1 cellular context compared by ENCODE assay signal in the genomic region with DNA sequence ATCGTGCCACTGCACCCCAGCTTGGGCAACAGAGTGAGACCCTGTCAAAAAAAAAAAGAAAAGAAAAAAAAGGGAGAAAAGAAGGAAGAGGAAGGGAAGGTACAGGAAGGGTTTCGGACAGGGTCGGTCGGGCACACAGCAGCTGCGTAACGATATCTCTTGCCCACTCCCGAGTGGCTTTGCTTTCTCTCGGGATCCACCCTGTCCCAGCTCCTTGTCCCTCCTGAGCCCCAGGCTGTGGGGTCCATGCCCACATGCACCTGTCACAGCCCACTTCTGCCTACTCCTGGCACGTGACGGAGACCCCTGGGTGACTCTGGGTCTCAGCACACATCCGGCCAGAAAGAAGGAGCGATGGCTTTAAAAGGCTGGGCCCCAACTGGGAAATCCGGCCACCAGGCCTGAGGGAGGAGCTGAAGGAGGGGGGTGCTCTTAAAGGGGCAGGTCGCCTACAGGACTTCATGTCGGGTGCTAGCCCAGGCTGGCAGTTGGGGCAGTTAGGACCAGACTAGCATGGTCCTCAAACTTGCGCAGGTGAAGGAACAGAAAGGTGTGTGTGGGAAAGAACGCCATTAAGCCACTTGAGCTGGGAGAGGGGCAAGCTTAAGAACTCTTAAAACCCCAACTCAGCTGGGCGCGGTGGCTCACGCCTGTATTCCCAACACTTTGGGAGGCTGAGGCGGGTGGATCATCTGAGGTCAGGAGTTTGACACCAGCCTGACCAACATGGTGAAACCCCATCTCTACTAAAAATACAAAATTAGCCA.
TF ChIP-seq lines count a peak whose summit lies in the region.

Gene GHDC (minus strand): TSS at position 362 of the 767 bp plus-strand sequence. CDS start 913 bp downstream, outside the sequence.

TF ChIP-seq in HEK293, 187 proteins besides CTCF, POLR2A, EP300 and RAD21 (continued from another document and continues in another):
- TF ChIP-seq, protein P1, sequence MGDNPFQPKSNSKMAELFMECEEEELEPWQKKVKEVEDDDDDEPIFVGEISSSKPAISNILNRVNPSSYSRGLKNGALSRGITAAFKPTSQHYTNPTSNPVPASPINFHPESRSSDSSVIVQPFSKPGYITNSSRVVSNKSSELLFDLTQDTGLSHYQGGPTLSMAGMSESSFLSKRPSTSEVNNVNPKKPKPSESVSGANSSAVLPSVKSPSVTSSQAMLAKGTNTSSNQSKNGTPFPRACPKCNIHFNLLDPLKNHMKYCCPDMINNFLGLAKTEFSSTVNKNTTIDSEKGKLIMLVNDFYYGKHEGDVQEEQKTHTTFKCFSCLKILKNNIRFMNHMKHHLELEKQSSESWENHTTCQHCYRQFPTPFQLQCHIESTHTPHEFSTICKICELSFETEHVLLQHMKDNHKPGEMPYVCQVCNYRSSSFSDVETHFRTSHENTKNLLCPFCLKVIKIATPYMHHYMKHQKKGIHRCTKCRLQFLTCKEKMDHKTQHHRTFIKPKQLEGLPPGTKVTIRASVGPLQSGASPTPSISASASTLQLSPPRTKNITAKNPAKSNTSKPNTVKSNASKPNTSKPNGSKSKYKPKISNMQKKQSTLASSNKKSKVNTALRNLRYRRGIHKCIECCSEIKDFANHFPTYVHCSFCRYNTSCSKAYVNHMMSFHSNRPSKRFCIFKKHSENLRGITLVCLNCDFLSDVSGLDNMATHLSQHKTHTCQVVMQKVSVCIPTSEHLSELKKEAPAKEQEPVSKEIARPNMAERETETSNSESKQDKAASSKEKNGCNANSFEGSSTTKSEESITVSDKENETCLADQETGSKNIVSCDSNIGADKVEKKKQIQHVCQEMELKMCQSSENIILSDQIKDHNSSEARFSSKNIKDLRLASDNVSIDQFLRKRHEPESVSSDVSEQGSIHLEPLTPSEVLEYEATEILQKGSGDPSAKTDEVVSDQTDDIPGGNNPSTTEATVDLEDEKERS (tag by site-specific recombination; IDR thresholded peaks at IDR 0.05) = no peak
- TF ChIP-seq ZNF837 (tag by site-specific recombination; IDR thresholded peaks at IDR 0.05) (no peak), ZNF791 (tag by site-specific recombination; IDR thresholded peaks at IDR 0.05) (no peak), ZNF10 (tag by site-specific recombination; IDR thresholded peaks at IDR 0.05) (no peak), ZNF623 (tag by site-specific recombination; IDR thresholded peaks at IDR 0.05) (no peak), ZNF112 (tag by site-specific recombination; IDR thresholded peaks at IDR 0.05) (no peak), ZNF521 (tag by site-specific recombination; IDR thresholded peaks at IDR 0.05) (no peak), ZNF23 (tag by site-specific recombination; IDR thresholded peaks at IDR 0.05; ENCODE audit: borderline replicate concordance) (no peak), ZNF558 (tag by site-specific recombination; IDR thresholded peaks at IDR 0.05) (no peak), ZNF654 (tag by site-specific recombination; IDR thresholded peaks at IDR 0.05; ENCODE audit: low read depth) (no peak), ZBTB7A (tag by site-specific recombination; IDR thresholded peaks at IDR 0.05; ENCODE audit: low read depth) (0 out of 2 replicates have a peak, but pooled peaks have one; percentile 62), ZNF18 (tag by site-specific recombination; IDR thresholded peaks at IDR 0.05) (no peak), ZNF792 (tag by site-specific recombination; IDR thresholded peaks at IDR 0.05) (no peak), SCRT2 (tag by site-specific recombination; IDR thresholded peaks at IDR 0.05) (no peak), KLF9 (tag by site-specific recombination; IDR thresholded peaks at IDR 0.05; ENCODE audit: low read depth) (0 out of 2 replicates have a peak, but pooled peaks have one; percentile 15), ZNF341 (tag by site-specific recombination; IDR thresholded peaks at IDR 0.05; ENCODE audit: low read depth) (no peak; the same call in 1 of the 2 replicates), ZNF555 (tag by site-specific recombination; conservative IDR thresholded peaks at IDR 0.05) (no peak), ZFP37 (tag by site-specific recombination; IDR thresholded peaks at IDR 0.05) (no peak), MZF1 (tag by site-specific recombination; IDR thresholded peaks at IDR 0.05; ENCODE audit: borderline replicate concordance) (no peak), ZNF510 (tag by site-specific recombination; IDR thresholded peaks at IDR 0.05; ENCODE audit: insufficient replicate concordance) (no peak), ZNF404 (tag by site-specific recombination; IDR thresholded peaks at IDR 0.05) (no peak), ZNF221 (tag by site-specific recombination; IDR thresholded peaks at IDR 0.05; ENCODE audit: borderline replicate concordance) (no peak), WT1 (tag by site-specific recombination; IDR thresholded peaks at IDR 0.05) (no peak; the same call in 1 of the 2 replicates), ZFP41 (tag by site-specific recombination; IDR thresholded peaks at IDR 0.05; ENCODE audit: borderline replicate concordance) (no peak), GLI4 (tag by site-specific recombination; IDR thresholded peaks at IDR 0.05) (no peak), INSM2 (tag by site-specific recombination; IDR thresholded peaks at IDR 0.05) (no peak), ZNF600 (tag by site-specific recombination; IDR thresholded peaks at IDR 0.05) (peak; percentile 95), SP2 (tag by site-specific recombination; IDR thresholded peaks at IDR 0.05) (peak; percentile 37), ZNF544 (tag by site-specific recombination; IDR thresholded peaks at IDR 0.05) (no peak), GFI1B (tag by site-specific recombination; IDR thresholded peaks at IDR 0.05) (no peak), ZSCAN18 (tag by site-specific recombination; IDR thresholded peaks at IDR 0.05) (no peak), ZNF549 (tag by site-specific recombination; IDR thresholded peaks at IDR 0.05) (no peak), ZNF394 (tag by site-specific recombination; IDR thresholded peaks at IDR 0.05; ENCODE audit: borderline replicate concordance) (peak; percentile 88; the same call in 1 of the 2 replicates), ZSCAN30 (tag by site-specific recombination; IDR thresholded peaks at IDR 0.05) (no peak)
- TF ChIP-seq, protein P2, sequence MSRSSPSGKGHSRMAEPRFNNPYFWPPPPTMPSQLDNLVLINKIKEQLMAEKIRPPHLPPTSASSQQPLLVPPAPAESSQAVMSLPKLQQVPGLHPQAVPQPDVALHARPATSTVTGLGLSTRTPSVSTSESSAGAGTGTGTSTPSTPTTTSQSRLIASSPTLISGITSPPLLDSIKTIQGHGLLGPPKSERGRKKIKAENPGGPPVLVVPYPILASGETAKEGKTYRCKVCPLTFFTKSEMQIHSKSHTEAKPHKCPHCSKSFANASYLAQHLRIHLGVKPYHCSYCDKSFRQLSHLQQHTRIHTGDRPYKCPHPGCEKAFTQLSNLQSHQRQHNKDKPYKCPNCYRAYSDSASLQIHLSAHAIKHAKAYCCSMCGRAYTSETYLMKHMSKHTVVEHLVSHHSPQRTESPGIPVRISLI (tag by site-specific recombination; IDR thresholded peaks at IDR 0.05) = no peak
- TF ChIP-seq, protein P3, sequence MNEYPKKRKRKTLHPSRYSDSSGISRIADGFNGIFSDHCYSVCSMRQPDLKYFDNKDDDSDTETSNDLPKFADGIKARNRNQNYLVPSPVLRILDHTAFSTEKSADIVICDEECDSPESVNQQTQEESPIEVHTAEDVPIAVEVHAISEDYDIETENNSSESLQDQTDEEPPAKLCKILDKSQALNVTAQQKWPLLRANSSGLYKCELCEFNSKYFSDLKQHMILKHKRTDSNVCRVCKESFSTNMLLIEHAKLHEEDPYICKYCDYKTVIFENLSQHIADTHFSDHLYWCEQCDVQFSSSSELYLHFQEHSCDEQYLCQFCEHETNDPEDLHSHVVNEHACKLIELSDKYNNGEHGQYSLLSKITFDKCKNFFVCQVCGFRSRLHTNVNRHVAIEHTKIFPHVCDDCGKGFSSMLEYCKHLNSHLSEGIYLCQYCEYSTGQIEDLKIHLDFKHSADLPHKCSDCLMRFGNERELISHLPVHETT (tag by site-specific recombination; IDR thresholded peaks at IDR 0.05) = no peak; the same call in 1 of the 2 replicates
- TF ChIP-seq, protein P4, sequence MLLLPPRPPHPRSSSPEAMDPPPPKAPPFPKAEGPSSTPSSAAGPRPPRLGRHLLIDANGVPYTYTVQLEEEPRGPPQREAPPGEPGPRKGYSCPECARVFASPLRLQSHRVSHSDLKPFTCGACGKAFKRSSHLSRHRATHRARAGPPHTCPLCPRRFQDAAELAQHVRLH (tag by site-specific recombination; IDR thresholded peaks at IDR 0.05) = no peak
- TF ChIP-seq, protein P5, sequence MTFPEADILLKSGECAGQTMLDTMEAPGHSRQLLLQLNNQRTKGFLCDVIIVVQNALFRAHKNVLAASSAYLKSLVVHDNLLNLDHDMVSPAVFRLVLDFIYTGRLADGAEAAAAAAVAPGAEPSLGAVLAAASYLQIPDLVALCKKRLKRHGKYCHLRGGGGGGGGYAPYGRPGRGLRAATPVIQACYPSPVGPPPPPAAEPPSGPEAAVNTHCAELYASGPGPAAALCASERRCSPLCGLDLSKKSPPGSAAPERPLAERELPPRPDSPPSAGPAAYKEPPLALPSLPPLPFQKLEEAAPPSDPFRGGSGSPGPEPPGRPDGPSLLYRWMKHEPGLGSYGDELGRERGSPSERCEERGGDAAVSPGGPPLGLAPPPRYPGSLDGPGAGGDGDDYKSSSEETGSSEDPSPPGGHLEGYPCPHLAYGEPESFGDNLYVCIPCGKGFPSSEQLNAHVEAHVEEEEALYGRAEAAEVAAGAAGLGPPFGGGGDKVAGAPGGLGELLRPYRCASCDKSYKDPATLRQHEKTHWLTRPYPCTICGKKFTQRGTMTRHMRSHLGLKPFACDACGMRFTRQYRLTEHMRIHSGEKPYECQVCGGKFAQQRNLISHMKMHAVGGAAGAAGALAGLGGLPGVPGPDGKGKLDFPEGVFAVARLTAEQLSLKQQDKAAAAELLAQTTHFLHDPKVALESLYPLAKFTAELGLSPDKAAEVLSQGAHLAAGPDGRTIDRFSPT (tag by site-specific recombination; IDR thresholded peaks at IDR 0.05) = no peak
- TF ChIP-seq, protein P6, sequence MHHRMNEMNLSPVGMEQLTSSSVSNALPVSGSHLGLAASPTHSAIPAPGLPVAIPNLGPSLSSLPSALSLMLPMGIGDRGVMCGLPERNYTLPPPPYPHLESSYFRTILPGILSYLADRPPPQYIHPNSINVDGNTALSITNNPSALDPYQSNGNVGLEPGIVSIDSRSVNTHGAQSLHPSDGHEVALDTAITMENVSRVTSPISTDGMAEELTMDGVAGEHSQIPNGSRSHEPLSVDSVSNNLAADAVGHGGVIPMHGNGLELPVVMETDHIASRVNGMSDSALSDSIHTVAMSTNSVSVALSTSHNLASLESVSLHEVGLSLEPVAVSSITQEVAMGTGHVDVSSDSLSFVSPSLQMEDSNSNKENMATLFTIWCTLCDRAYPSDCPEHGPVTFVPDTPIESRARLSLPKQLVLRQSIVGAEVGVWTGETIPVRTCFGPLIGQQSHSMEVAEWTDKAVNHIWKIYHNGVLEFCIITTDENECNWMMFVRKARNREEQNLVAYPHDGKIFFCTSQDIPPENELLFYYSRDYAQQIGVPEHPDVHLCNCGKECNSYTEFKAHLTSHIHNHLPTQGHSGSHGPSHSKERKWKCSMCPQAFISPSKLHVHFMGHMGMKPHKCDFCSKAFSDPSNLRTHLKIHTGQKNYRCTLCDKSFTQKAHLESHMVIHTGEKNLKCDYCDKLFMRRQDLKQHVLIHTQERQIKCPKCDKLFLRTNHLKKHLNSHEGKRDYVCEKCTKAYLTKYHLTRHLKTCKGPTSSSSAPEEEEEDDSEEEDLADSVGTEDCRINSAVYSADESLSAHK (tag by site-specific recombination; IDR thresholded peaks at IDR 0.05) = no peak; the same call in 1 of the 2 replicates
- TF ChIP-seq, protein P7, sequence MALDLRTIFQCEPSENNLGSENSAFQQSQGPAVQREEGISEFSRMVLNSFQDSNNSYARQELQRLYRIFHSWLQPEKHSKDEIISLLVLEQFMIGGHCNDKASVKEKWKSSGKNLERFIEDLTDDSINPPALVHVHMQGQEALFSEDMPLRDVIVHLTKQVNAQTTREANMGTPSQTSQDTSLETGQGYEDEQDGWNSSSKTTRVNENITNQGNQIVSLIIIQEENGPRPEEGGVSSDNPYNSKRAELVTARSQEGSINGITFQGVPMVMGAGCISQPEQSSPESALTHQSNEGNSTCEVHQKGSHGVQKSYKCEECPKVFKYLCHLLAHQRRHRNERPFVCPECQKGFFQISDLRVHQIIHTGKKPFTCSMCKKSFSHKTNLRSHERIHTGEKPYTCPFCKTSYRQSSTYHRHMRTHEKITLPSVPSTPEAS (tag by site-specific recombination; IDR thresholded peaks at IDR 0.05) = no peak
